In the genomic region with DNA sequence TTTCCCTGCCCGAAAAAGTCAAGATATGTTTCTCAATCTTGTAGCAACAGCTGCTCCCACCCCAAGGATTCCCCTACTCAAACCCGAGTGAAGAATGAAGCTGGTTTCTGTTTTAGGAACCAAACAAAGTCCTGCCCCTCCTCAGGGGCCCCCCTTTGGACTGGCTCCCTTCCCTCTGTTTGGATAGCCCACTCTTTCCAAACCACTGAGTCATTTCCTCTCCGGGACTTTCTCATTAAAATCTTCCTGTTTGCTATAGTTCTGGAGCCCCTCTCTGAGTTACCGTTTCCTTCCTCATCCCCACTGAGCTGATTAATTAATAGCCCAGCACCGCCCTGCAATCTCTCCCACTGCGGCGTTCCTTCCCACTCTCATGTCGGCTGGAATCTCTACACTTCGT, we compare ENCODE assay signal across 9 cellular contexts.
DNase-seq lines count a peak whose midpoint lies in the region; ATAC-seq and TF ChIP-seq lines count a peak whose summit lies in the region.
"Had no signal": no experiment of that assay in that cellular context is flagged by ENCODE, and none has a peak within 500 bp of the region (broad histone marks: within the 10 kb centered on the region; RNA-seq: fewer than 3 reads in every experiment).

No MANE protein-coding gene starts in this region.

- no peaks in the 10 kb centered on the region for H3K4me1 ChIP-seq in OCI-LY3 (ENCODE audit: low read length)
- no peaks in the 10 kb centered on the region for H3K4me1 ChIP-seq in esophagus (ENCODE audit: control insufficient read depth in 2 of 2, insufficient read depth in 2 of 2, low read length in 1 of 2)

- H3K4me2 ChIP-seq in OCI-LY3 (ENCODE audit: low read length): peak overlapping the region; percentile 39

- no peak overlapping the region for H3K9ac ChIP-seq in OCI-LY3 (ENCODE audit: low read length)

- H3K79me2 ChIP-seq in OCI-LY3 (ENCODE audit: low read length): no peaks in the 10 kb centered on the region

- DNase-seq in AML-193 (lab: John Stamatoyannopoulos, UW) (peak; percentile 38 to 40), omental fat pad (ENCODE audit: low spot score) (no peak), midbrain (lab: John Stamatoyannopoulos, UW) (no peak), DMS153 (lab: John Stamatoyannopoulos, UW) (no peak), NCI-H146 treated with DMSO at 0.1 percent for 48 hours (lab: John Stamatoyannopoulos, UW; ENCODE audit: unreplicated experiment) (no peak)
- DNase-seq: central memory CD4-positive, alpha-beta T cell had no signal

- no peak overlapping the region for H3K27ac ChIP-seq in OCI-LY3 (ENCODE audit: low read length)
- H3K27ac ChIP-seq in esophagus (ENCODE audit: low read depth in 2 of 2, low read length in 1 of 2): peak overlapping the region; percentile 37 to 45

- H3K9me3 ChIP-seq in OCI-LY3 (ENCODE audit: insufficient read depth, low read length): no peaks in the 10 kb centered on the region
- no peaks in the 10 kb centered on the region for H3K9me3 ChIP-seq in esophagus (ENCODE audit: control insufficient read depth in 2 of 2, insufficient read depth in 1 of 2, low read depth in 1 of 2, low read length in 1 of 2)

- H3K4me3 ChIP-seq in OCI-LY3 (ENCODE audit: low read length) (peak overlapping the region; percentile 24), esophagus (ENCODE audit: low read depth in 1 of 2, low read length in 2 of 2) (no peak overlapping the region)

- 26 to 31% methylated on average over 9 of the region's 9 CpGs for WGBS in esophagus, 2 donors

- ATAC-seq in omental fat pad (ENCODE audit: low FRiP score) (peak; percentile 37), GM19328 (IDR thresholded peaks at IDR 0.05; ENCODE audit: unreplicated experiment) (no peak)

- peak overlapping the region; percentile 20; the same call in 1 of the 2 replicates for H2AFZ ChIP-seq in OCI-LY3 (ENCODE audit: low read depth, low read length)

- TF ChIP-seq CTCF in OCI-LY3 (IDR thresholded peaks at IDR 0.05; ENCODE audit: low read depth, low read length): no peak
- no peak for TF ChIP-seq CTCF in omental fat pad (IDR thresholded peaks at IDR 0.05)

- H3K27me3 ChIP-seq in OCI-LY3 (ENCODE audit: low read depth, low read length) (peaks cover 30% of the 10 kb centered on the region), esophagus (ENCODE audit: control insufficient read depth in 1 of 2, insufficient read depth in 2 of 2, low read length in 2 of 2) (no peaks in the 10 kb centered on the region)

- no peaks in the 10 kb centered on the region for H4K20me1 ChIP-seq in OCI-LY3 (ENCODE audit: insufficient read depth, low read length)

- H3K36me3 ChIP-seq in OCI-LY3 (replicated peaks; ENCODE audit: low read depth, low read length) (no peaks in the 10 kb centered on the region), esophagus (ENCODE audit: control insufficient read depth in 2 of 2, insufficient read depth in 2 of 2, low read length in 1 of 2) (no peaks in the 10 kb centered on the region)

Comparison
In these comparisons a context has a peak if more than half of its experiments do, and no peak if none do; other contexts are left out.
1. DNase-seq: peak in AML-193 (2 of 2); none in omental fat pad (single experiment), midbrain (single experiment), DMS153 (single experiment) and NCI-H146 treated with DMSO at 0.1 percent for 48 hours (single experiment).